Comparison of ENCODE assay signal across 2 cellular contexts in the genomic region with DNA sequence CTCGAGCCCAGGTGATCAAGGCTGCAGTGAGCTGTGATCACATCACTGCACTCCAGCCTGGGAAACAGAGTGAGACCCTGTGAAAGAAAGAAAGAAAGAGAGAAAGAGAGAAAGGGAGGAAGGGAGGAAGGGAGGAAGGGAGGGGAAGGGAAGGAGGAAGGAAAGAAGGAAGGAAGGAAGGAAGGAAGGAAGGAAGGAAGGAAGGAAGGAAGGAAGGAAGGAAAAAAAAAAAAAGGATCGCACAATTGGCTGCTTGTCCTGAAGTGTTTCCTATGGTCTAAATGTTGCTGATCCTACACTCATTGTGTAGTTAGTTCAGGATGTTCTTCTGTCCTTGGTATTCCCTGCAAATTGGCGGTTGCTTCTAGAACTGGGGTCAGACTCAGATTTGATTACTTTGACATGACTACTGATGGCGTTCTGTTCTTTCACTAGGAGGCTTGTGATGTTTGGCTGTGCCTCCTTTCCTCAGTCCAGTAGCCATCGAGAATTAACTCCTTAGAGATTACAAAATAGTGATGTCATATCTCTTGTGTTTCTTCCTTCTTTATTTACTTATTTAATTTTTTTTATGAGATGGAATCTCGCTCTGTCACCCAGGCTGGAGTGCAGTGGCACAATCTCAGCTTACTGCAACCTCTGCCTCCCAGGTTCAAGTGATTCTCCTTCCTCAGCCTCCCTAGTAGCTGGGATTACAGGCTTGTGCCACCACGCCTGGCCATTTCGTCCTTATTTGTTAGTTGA. TPM values are rescaled to one million over a fixed set of nuclear protein-coding genes. Genes with fewer than 3 reads are reported as not detected.
"Had no signal": no experiment of that assay in that cellular context is flagged by ENCODE, and none has a peak within 500 bp of the region (broad histone marks: within the 10 kb centered on the region; RNA-seq: fewer than 3 reads in every experiment).

No MANE protein-coding gene starts in this region.

RNA-seq across cellular contexts. Expression of gene ANGPTL4, which starts 14.2 kb away (rescaled TPM):
- total RNA-seq: activated CD8-positive, alpha-beta T cell treated with anti-CD3 and anti-CD28 coated beads, Interleukin-2, amount 10 ng/mL, durations not matched to agents 7 days and 5 days; T-helper 17 cell had no signal
